Comparison of ENCODE assay signal across 17 cellular contexts in genomic region chr6:55937227-55937626, GRCh38.
"Had no signal": no experiment of that assay in that cellular context is flagged by ENCODE, and none has a peak within 500 bp of the region (broad histone marks: within the 10 kb centered on the region; RNA-seq: fewer than 3 reads in every experiment).

No MANE protein-coding gene starts in this region.

- DNase-seq: activated CD4-positive, alpha-beta T cell treated with anti-CD3 and anti-CD28 coated beads for 36 hours; activated CD4-positive, alpha-beta T cell treated with anti-CD3 and anti-CD28 coated beads, Interleukin-2, amount 50 U/mL, for 4 hours; activated CD8-positive, alpha-beta memory T cell treated with anti-CD3 and anti-CD28 coated beads for 24 hours; activated CD8-positive, alpha-beta memory T cell treated with anti-CD3 and anti-CD28 coated beads, Interleukin-2, amount 50 U/mL, for 4 hours; activated T-cell treated with anti-CD3 and anti-CD28 coated beads, Interleukin-2, amount 50 U/mL, for 24 hours; adrenal gland; effector memory CD4-positive, alpha-beta T cell; foreskin melanocyte; immature natural killer cell; kidney glomerular epithelial cell; left lung; naive thymus-derived CD4-positive, alpha-beta T cell; psoas muscle; stimulated activated CD4-positive, alpha-beta T cell treated with anti-CD3 and anti-CD28 coated beads, Interleukin-4, amount 100 ng/mL, for 24 hours; stimulated activated naive CD4-positive, alpha-beta T cell treated with Interleukin-2 at 50 U/mL for 16 hours; T-helper 9 cell; upper lobe of left lung had no signal
